Comparison of ENCODE assay signal across 9 cellular contexts in the genomic region with DNA sequence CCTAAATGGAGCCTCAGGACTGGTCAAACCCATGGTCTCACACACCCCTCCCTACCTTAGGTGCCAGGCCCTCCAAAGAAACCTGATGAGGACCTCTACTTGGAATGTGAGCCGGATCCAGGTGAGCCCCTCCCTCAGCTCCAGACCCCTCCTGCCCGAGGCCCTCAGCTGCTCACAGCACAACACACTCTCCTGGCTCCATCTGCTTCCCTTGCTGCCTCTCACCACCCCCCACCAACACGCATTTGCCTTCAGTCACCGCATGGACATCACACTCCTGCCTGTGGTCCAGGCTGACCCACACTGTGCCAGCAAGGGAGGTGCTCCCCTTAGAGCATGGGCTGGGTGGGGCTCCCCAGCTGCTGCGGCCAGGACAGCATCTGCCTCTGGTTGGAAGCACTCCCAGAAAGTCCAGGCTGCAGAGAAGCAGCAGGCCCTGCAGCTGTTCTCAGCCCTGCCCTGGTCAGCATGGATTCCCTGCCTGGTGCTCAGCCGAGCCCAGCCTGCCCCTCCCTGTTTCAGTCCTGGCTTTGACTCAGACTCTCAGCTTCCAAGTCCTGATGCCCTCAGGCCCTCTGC. TPM values are rescaled to one million over a fixed set of nuclear protein-coding genes. Genes with fewer than 3 reads are reported as not detected.
DNase-seq lines count a peak whose midpoint lies in the region; ATAC-seq, FAIRE-seq and TF ChIP-seq lines count a peak whose summit lies in the region.
"Had no signal": no experiment of that assay in that cellular context is flagged by ENCODE, and none has a peak within 500 bp of the region (broad histone marks: within the 10 kb centered on the region; RNA-seq: fewer than 3 reads in every experiment).

No MANE protein-coding gene starts in this region.

- H3K36me3 ChIP-seq in RWPE2 (ENCODE audit: low read depth) (no peaks in the 10 kb centered on the region), pancreas (no peaks in the 10 kb centered on the region)

- peak; percentile 87 for ATAC-seq in RWPE2 (ENCODE audit: low read depth)
- ATAC-seq in foreskin keratinocyte, result peak; percentile 80
- ATAC-seq in pancreas, result peak; percentile 45 to 66 (median 53)
- ATAC-seq in HG02623 (IDR thresholded peaks at IDR 0.05; ENCODE audit: unreplicated experiment), result no peak

- WGBS in pancreas, 2 donors, result 48 to 58% methylated on average over 6 of the region's 6 CpGs

- H3K4me3 ChIP-seq in RWPE2 (ENCODE audit: severe bottlenecking) (no peak overlapping the region), pancreas (no peak overlapping the region)

- H3K4me1 ChIP-seq in RWPE2 (ENCODE audit: insufficient read depth, poor library complexity, severe bottlenecking) (peaks cover 28% of the 10 kb centered on the region), foreskin keratinocyte (no peaks in the 10 kb centered on the region), pancreas (peaks cover 6 to 21% (median 15%) of the 10 kb centered on the region in 3 donors)

- TF ChIP-seq CTCF in RWPE2 (IDR thresholded peaks at IDR 0.05; ENCODE audit: poor library complexity, severe bottlenecking), result no peak
- TF ChIP-seq CTCF in foreskin keratinocyte (conservative IDR thresholded peaks at IDR 0.05), result no peak
- TF ChIP-seq CTCF in pancreas (IDR thresholded peaks at IDR 0.05), result no peak

- DNase-seq in ELF-1 (ENCODE audit: low read depth, low spot score) (peak; percentile 77), RWPE2 (ENCODE audit: low spot score) (peak; percentile 85), foreskin keratinocyte (peak in 1 of 2 donors; percentile 72), pancreas (peak in 4 of 6 donors; percentile 76 to 88 (median 78)), NOMO-1 treated with DMSO at 0.1 percent for 48 hours (lab: John Stamatoyannopoulos, UW; ENCODE audit: unreplicated experiment) (no peak), germinal center (ENCODE audit: low spot score) (no peak)
- no peak for DNase-seq in effector CD8-positive, alpha-beta T cell (lab: John Stamatoyannopoulos, UW)

- FAIRE-seq in pancreas (lab: Jason Lieb, UNC), result no peak

- H3K9me3 ChIP-seq in RWPE2 (ENCODE audit: severe bottlenecking), result no peaks in the 10 kb centered on the region
- H3K9me3 ChIP-seq in pancreas, result no peaks in the 10 kb centered on the region

- H3K27ac ChIP-seq in RWPE2 (ENCODE audit: poor library complexity, severe bottlenecking) (peak overlapping the region; percentile 67), foreskin keratinocyte (no peak overlapping the region), pancreas (peak overlapping the region in 1 of 4 donors; percentile 43)
- H3K27ac ChIP-seq: HL-60 had no signal

- intact Hi-C loops in pancreas (cut with DNase I), result no loop called here

- H3K27me3 ChIP-seq in RWPE2 (ENCODE audit: insufficient read depth, poor library complexity, severe bottlenecking) (no peaks in the 10 kb centered on the region), foreskin keratinocyte (no peaks in the 10 kb centered on the region), pancreas (no peaks in the 10 kb centered on the region)

RNA-seq across cellular contexts. Expression of a gene that starts 15.1 kb away (rescaled TPM):
- 0.25 TPM in 1 of 2 replicates, not detected in the other for total RNA-seq in foreskin keratinocyte
- polyA plus RNA-seq in foreskin keratinocyte, result 0.11 and 0.13 TPM in 2 replicates
- 1 to 10 TPM in 5 of 6 donors, under 1 TPM in 1; 0.70 to 9.7 (median 2.8) TPM for total RNA-seq in pancreas
- polyA plus RNA-seq in pancreas, result 10 to 100 TPM; 21.3 to 28.1 TPM

RNA-seq across cellular contexts. Expression of a gene that starts 23.4 kb away (rescaled TPM):
- 219 and 303 TPM in 2 replicates for total RNA-seq in foreskin keratinocyte
- 267 and 379 TPM in 2 replicates for polyA plus RNA-seq in foreskin keratinocyte
- total RNA-seq in pancreas, result 100 to 1,000 TPM in 1 of 6 donors, 10 to 100 TPM in 5; 10.9 to 111 (median 29.0) TPM
- polyA plus RNA-seq in pancreas, result 10 to 100 TPM; 37.6 to 41.3 TPM

Comparison
In these comparisons a context has a peak if more than half of its experiments do, and no peak if none do; other contexts are left out.
1. DNase-seq: peak in ELF-1 (single experiment), RWPE2 (single experiment) and pancreas (4 of 6); none in NOMO-1 treated with DMSO at 0.1 percent for 48 hours (single experiment), effector CD8-positive, alpha-beta T cell (single experiment) and germinal center (single experiment).